Comparison of ENCODE assay signal across 25 cellular contexts in genomic region chr10:129857242-129857960, GRCh38.
"Had no signal": no experiment of that assay in that cellular context is flagged by ENCODE, and none has a peak within 500 bp of the region (broad histone marks: within the 10 kb centered on the region; RNA-seq: fewer than 3 reads in every experiment).

No MANE protein-coding gene starts in this region.

- DNase-seq: dermis blood vessel endothelial cell; dorsolateral prefrontal cortex; effector CD4-positive, alpha-beta T cell; effector memory CD4-positive, alpha-beta T cell; foreskin keratinocyte; head of caudate nucleus; heart right ventricle; hippocampal formation; left cardiac atrium; left lung; left ventricle myocardium superior; mammary epithelial cell; mesendoderm; mucosa of descending colon had no signal

- H3K4me1 Mint-ChIP-seq: memory B cell had no signal

- H3K27ac Mint-ChIP-seq: memory B cell, mesothelial cell of epicardium had no signal

- H3K4me1 ChIP-seq: foreskin keratinocyte, left lung had no signal

- H3K36me3 ChIP-seq: gastroesophageal sphincter, left lung had no signal

- H3K36me3 Mint-ChIP-seq: memory B cell, mesothelial cell of epicardium had no signal

- H3K27ac ChIP-seq: coronary artery, dorsolateral prefrontal cortex, esophagus muscularis mucosa, foreskin keratinocyte, gastroesophageal sphincter, heart right ventricle, left lung had no signal

- H3K4me3 ChIP-seq: coronary artery, dorsolateral prefrontal cortex, esophagus muscularis mucosa, gastroesophageal sphincter, heart right ventricle, left lung, lung, mucosa of descending colon had no signal

- H3K27me3 ChIP-seq: foreskin keratinocyte, heart right ventricle had no signal

- ATAC-seq: foreskin keratinocyte, heart right ventricle, left cardiac atrium, left lung, left ventricle myocardium superior, mucosa of descending colon had no signal

- H3K27me3 Mint-ChIP-seq: memory B cell had no signal

- FAIRE-seq: colon, endothelial cell of umbilical vein, frontal cortex, islet of Langerhans, keratinocyte had no signal

- H3K4me3 Mint-ChIP-seq: memory B cell, mesothelial cell of epicardium had no signal

- H3K9me3 ChIP-seq: left lung, mucosa of descending colon had no signal
